Comparison of ENCODE assay signal across 11 cellular contexts in the genomic region with DNA sequence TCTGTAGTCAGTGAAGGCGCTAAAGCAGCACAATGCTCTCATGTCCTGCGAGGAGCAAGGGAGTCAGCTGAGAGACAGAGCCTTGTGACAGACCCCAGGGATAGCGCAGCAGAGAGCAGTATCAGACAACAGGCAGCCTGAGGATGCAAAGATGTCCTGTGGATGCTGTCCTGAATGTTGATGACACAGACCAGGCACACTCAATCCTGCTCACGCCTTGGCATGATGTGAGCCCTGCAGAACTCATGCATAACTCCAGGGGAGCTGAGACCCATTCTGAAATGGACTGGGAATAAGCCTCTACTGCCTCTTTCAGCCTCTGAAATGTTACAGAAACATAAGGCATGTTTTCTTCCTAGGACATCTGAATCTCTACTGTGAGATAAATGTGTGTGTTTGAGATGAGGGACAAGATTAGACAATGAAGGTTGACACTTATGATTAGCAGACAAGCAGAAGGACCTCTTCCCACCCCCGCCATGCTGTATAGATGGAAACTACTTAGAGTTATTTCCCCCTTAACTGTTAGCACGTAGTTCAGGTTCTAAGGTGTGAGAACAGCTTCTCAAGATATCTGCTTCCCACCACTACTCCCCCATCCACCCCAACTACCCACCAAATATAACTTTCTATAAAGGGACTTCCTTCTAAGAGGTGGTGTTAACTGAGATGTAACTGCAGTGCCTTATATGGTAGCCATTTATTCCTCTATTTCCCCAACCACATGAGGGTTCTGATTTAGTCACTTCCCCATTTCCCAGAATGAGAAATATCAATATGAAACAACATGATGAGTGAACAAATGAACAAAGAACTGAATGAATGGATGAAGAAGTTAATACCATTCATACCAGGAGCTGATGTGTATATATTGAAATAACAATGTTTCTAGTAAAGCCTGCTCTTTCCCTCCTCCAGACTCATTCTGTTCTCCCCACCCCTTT. TPM values are rescaled to one million over a fixed set of nuclear protein-coding genes. Genes with fewer than 3 reads are reported as not detected.
DNase-seq lines count a peak whose midpoint lies in the region; ATAC-seq and TF ChIP-seq lines count a peak whose summit lies in the region.
"Had no signal": no experiment of that assay in that cellular context is flagged by ENCODE, and none has a peak within 500 bp of the region (broad histone marks: within the 10 kb centered on the region; RNA-seq: fewer than 3 reads in every experiment).

No MANE protein-coding gene starts in this region.

- H3K4me2 ChIP-seq in Karpas-422 (ENCODE audit: low read depth, low read length, poor library complexity, severe bottlenecking) (peak overlapping the region; percentile 25), smooth muscle cell (no peak overlapping the region)

- TF ChIP-seq CTCF in activated CD8-positive, alpha-beta T cell treated with anti-CD3 and anti-CD28 coated beads for 36 hours (IDR thresholded peaks at IDR 0.05) = no peak
- TF ChIP-seq CTCF in nephron (IDR thresholded peaks at IDR 0.05; ENCODE audit: unreplicated experiment in 3 of 3) = no peak
- TF ChIP-seq CTCF in smooth muscle cell (IDR thresholded peaks at IDR 0.05; ENCODE audit: borderline replicate concordance, insufficient read depth, poor library complexity, severe bottlenecking) = no peak
- TF ChIP-seq CTCF in esophagus squamous epithelium (IDR thresholded peaks at IDR 0.05) = no peak

- H3K4me1 ChIP-seq in Karpas-422 (ENCODE audit: low read length) = peaks cover 37% of the 10 kb centered on the region
- no peaks in the 10 kb centered on the region for H3K4me1 ChIP-seq in aorta (ENCODE audit: control insufficient read depth in 1 of 2, insufficient read depth in 2 of 2, low read length in 2 of 2)
- H3K4me1 ChIP-seq in smooth muscle cell (ENCODE audit: low read depth) = no peaks in the 10 kb centered on the region
- peaks cover 0 to 27% (median 9%) of the 10 kb centered on the region in 3 donors for H3K4me1 ChIP-seq in esophagus squamous epithelium

- H3K9me3 Mint-ChIP-seq in activated CD8-positive, alpha-beta T cell treated with anti-CD3 and anti-CD28 coated beads for 36 hours = peaks cover 46% of the 10 kb centered on the region
- peaks cover 25% of the 10 kb centered on the region for H3K9me3 Mint-ChIP-seq in activated CD8-positive, alpha-beta T cell treated with anti-CD3 and anti-CD28 coated beads, Interleukin-2, amount 10 ng/mL, durations not matched to agents 7 days and 5 days (ENCODE audit: insufficient read depth)
- peaks cover 5% of the 10 kb centered on the region for H3K9me3 Mint-ChIP-seq in nephron

- ATAC-seq in activated CD8-positive, alpha-beta T cell treated with anti-CD3 and anti-CD28 coated beads for 36 hours = peak; percentile 80
- no peak for ATAC-seq in activated CD8-positive, alpha-beta T cell treated with anti-CD3 and anti-CD28 coated beads, Interleukin-2, amount 10 ng/mL, durations not matched to agents 7 days and 5 days
- ATAC-seq in GM21737 (IDR thresholded peaks at IDR 0.05; ENCODE audit: unreplicated experiment) (peak; percentile 37), aorta (ENCODE audit: low FRiP score) (no peak)

- H3K9me3 ChIP-seq in Karpas-422 (ENCODE audit: low read length) = peaks cover 18% of the 10 kb centered on the region
- H3K9me3 ChIP-seq in aorta (ENCODE audit: control insufficient read depth, low read length) = peaks cover 1% of the 10 kb centered on the region
- no peaks in the 10 kb centered on the region for H3K9me3 ChIP-seq in smooth muscle cell (replicated peaks; ENCODE audit: low read depth)
- no peaks in the 10 kb centered on the region for H3K9me3 ChIP-seq in esophagus squamous epithelium

- intact Hi-C loops in activated CD8-positive, alpha-beta T cell treated with anti-CD3 and anti-CD28 coated beads for 36 hours (cut with micrococcal nuclease) = no loop called here
- intact Hi-C loops in aorta (cut with DNase I) (no loop called here), esophagus squamous epithelium (cut with DNase I) (no loop called here)

- no peak overlapping the region for H2AFZ ChIP-seq in Karpas-422 (ENCODE audit: low read length)
- H2AFZ ChIP-seq in smooth muscle cell (ENCODE audit: low read depth) = no peak overlapping the region

- no peaks in the 10 kb centered on the region for H3K9me2 ChIP-seq in Karpas-422 (replicated peaks; ENCODE audit: insufficient read depth, low read length)

- DNase-seq in activated CD8-positive, alpha-beta T cell treated with anti-CD3 and anti-CD28 coated beads for 36 hours = peak; percentile 81
- DNase-seq in activated CD8-positive, alpha-beta T cell treated with anti-CD3 and anti-CD28 coated beads, Interleukin-2, amount 10 ng/mL, durations not matched to agents 7 days and 5 days = no peak
- peak; percentile 57 for DNase-seq in Karpas-422
- DNase-seq in aorta = no peak
- no peak for DNase-seq in smooth muscle cell (lab: John Stamatoyannopoulos, UW; ENCODE audit: unreplicated experiment)
- no peak for DNase-seq in esophagus squamous epithelium (lab: John Stamatoyannopoulos, UW)
- DNase-seq: activated gamma-delta T cell treated with Interleukin-2 at 50 U/mL for 16 hours had no signal

- H3K27ac Mint-ChIP-seq in activated CD8-positive, alpha-beta T cell treated with anti-CD3 and anti-CD28 coated beads for 36 hours = peak overlapping the region; percentile 90
- H3K27ac Mint-ChIP-seq in activated CD8-positive, alpha-beta T cell treated with anti-CD3 and anti-CD28 coated beads, Interleukin-2, amount 10 ng/mL, durations not matched to agents 7 days and 5 days = no peak overlapping the region
- H3K27ac Mint-ChIP-seq in nephron = peak overlapping the region in 2 of 3 experiments; percentile 29 to 55
- H3K27ac Mint-ChIP-seq: mesothelial cell of epicardium had no signal

- POLR2A ChIA-PET in activated CD8-positive, alpha-beta T cell treated with anti-CD3 and anti-CD28 coated beads for 36 hours (lab: Charles Lee) = interaction anchor here (0.6 to 3.2 kb wide), 9 partner anchors 9 to 381 kb away, joined by 3 to 34 read pairs (median 4); partner anchors contain the start of genes DPH3, OXNAD1 and RFTN1
- POLR2A ChIA-PET in activated CD8-positive, alpha-beta T cell treated with anti-CD3 and anti-CD28 coated beads, Interleukin-2, amount 10 ng/mL, durations not matched to agents 7 days and 5 days (lab: Charles Lee) = interaction anchor here (1.2 to 2.4 kb wide), 2 partner anchors 9 to 38 kb away, joined by 3 to 9 read pairs; no protein-coding TSS in a partner anchor

- H3K27me3 Mint-ChIP-seq in activated CD8-positive, alpha-beta T cell treated with anti-CD3 and anti-CD28 coated beads for 36 hours = no peaks in the 10 kb centered on the region
- H3K27me3 Mint-ChIP-seq in activated CD8-positive, alpha-beta T cell treated with anti-CD3 and anti-CD28 coated beads, Interleukin-2, amount 10 ng/mL, durations not matched to agents 7 days and 5 days (ENCODE audit: low read depth) = no peaks in the 10 kb centered on the region
- peaks cover 5% of the 10 kb centered on the region for H3K27me3 Mint-ChIP-seq in nephron (ENCODE audit: low read depth)

- no peak overlapping the region for H3K4me3 Mint-ChIP-seq in activated CD8-positive, alpha-beta T cell treated with anti-CD3 and anti-CD28 coated beads for 36 hours
- no peak overlapping the region for H3K4me3 Mint-ChIP-seq in activated CD8-positive, alpha-beta T cell treated with anti-CD3 and anti-CD28 coated beads, Interleukin-2, amount 10 ng/mL, durations not matched to agents 7 days and 5 days
- peak overlapping the region in 1 of 3 experiments; percentile 57 for H3K4me3 Mint-ChIP-seq in nephron
- H3K4me3 Mint-ChIP-seq: mesothelial cell of epicardium had no signal

- H3F3A ChIP-seq in smooth muscle cell (ENCODE audit: low read depth) = no peaks in the 10 kb centered on the region

- no peak overlapping the region for H3K27ac ChIP-seq in Karpas-422 (ENCODE audit: low read length)
- H3K27ac ChIP-seq in aorta (ENCODE audit: low read depth in 1 of 2, low read length in 2 of 2) = no peak overlapping the region
- H3K27ac ChIP-seq in smooth muscle cell (ENCODE audit: low read depth) = no peak overlapping the region
- no peak overlapping the region for H3K27ac ChIP-seq in esophagus squamous epithelium
- H3K27ac ChIP-seq: SK-N-MC had no signal

- no peaks in the 10 kb centered on the region for H3K27me3 ChIP-seq in Karpas-422 (ENCODE audit: low read length)
- no peaks in the 10 kb centered on the region for H3K27me3 ChIP-seq in aorta (ENCODE audit: control insufficient read depth in 1 of 2, insufficient read depth in 2 of 2, low read length in 1 of 2)
- no peaks in the 10 kb centered on the region for H3K27me3 ChIP-seq in smooth muscle cell (ENCODE audit: low read depth)
- H3K27me3 ChIP-seq in esophagus squamous epithelium = peaks cover 0 to 8% (median 0%) of the 10 kb centered on the region in 4 donors

- no peaks in the 10 kb centered on the region for H3K79me2 ChIP-seq in Karpas-422 (ENCODE audit: low read length)
- no peaks in the 10 kb centered on the region for H3K79me2 ChIP-seq in smooth muscle cell (ENCODE audit: low read depth)

- H3K9ac ChIP-seq in Karpas-422 (ENCODE audit: low read length) (no peak overlapping the region), smooth muscle cell (ENCODE audit: low read depth) (no peak overlapping the region)

- 92 to 93% methylated on average over 6 of the region's 6 CpGs for WGBS in aorta, 2 donors
- WGBS in smooth muscle cell (ENCODE audit: low lambda C conversion rate) = 64% methylated on average over 6 of the region's 6 CpGs
- WGBS in esophagus squamous epithelium, 2 donors = 75 to 82% methylated on average over 5 of the region's 6 CpGs

- no peak for TF ChIP-seq POLR2A in esophagus squamous epithelium (IDR thresholded peaks at IDR 0.05)

- H3K4me3 ChIP-seq in Karpas-422 (ENCODE audit: low read length) (no peak overlapping the region), aorta (ENCODE audit: low read length in 2 of 2) (no peak overlapping the region), smooth muscle cell (no peak overlapping the region), esophagus squamous epithelium (no peak overlapping the region)
- H3K4me3 ChIP-seq: SK-N-MC had no signal

- peaks cover 5% of the 10 kb centered on the region; the same call in 1 of the 2 replicates for H3K36me3 ChIP-seq in Karpas-422 (ENCODE audit: insufficient read depth, low read length)
- no peaks in the 10 kb centered on the region for H3K36me3 ChIP-seq in aorta (ENCODE audit: control insufficient read depth in 1 of 2, insufficient read depth in 2 of 2, low read length in 1 of 2)
- H3K36me3 ChIP-seq in smooth muscle cell (ENCODE audit: low read depth) = no peaks in the 10 kb centered on the region
- H3K36me3 ChIP-seq in esophagus squamous epithelium = no peaks in the 10 kb centered on the region

- H3K36me3 Mint-ChIP-seq in activated CD8-positive, alpha-beta T cell treated with anti-CD3 and anti-CD28 coated beads for 36 hours (ENCODE audit: low read depth) = peaks cover 50% of the 10 kb centered on the region
- H3K36me3 Mint-ChIP-seq in activated CD8-positive, alpha-beta T cell treated with anti-CD3 and anti-CD28 coated beads, Interleukin-2, amount 10 ng/mL, durations not matched to agents 7 days and 5 days (ENCODE audit: low read depth) = peaks cover 31% of the 10 kb centered on the region
- H3K36me3 Mint-ChIP-seq in nephron (ENCODE audit: low read depth) = no peaks in the 10 kb centered on the region
- H3K36me3 Mint-ChIP-seq: mesothelial cell of epicardium had no signal

- H3K4me1 Mint-ChIP-seq in activated CD8-positive, alpha-beta T cell treated with anti-CD3 and anti-CD28 coated beads for 36 hours (ENCODE audit: low read depth) = peaks cover 79% of the 10 kb centered on the region
- H3K4me1 Mint-ChIP-seq in activated CD8-positive, alpha-beta T cell treated with anti-CD3 and anti-CD28 coated beads, Interleukin-2, amount 10 ng/mL, durations not matched to agents 7 days and 5 days (ENCODE audit: low read depth) = peaks cover 60% of the 10 kb centered on the region
- peaks cover 53% of the 10 kb centered on the region for H3K4me1 Mint-ChIP-seq in nephron

- CTCF ChIA-PET in activated CD8-positive, alpha-beta T cell treated with anti-CD3 and anti-CD28 coated beads for 36 hours (lab: Charles Lee) = interaction anchor here (0.7 to 1.6 kb wide), 4 partner anchors 9 to 231 kb away, joined by 3 to 5 read pairs (median 4); no protein-coding TSS in a partner anchor
- CTCF ChIA-PET in activated CD8-positive, alpha-beta T cell treated with anti-CD3 and anti-CD28 coated beads, Interleukin-2, amount 10 ng/mL, durations not matched to agents 7 days and 5 days (lab: Charles Lee) = interaction anchor here (1.4 to 1.5 kb wide), 2 partner anchors 9 to 22 kb away, joined by 4 to 6 read pairs; no protein-coding TSS in a partner anchor

- H4K20me1 ChIP-seq in Karpas-422 (ENCODE audit: insufficient read depth, low read depth, low read length) (no peaks in the 10 kb centered on the region), smooth muscle cell (ENCODE audit: low read depth) (no peaks in the 10 kb centered on the region)

RNA-seq across cellular contexts. Expression of gene RFTN1, which starts 7.4 kb away (rescaled TPM):
- 100 to 1,000 TPM; 113 to 125 TPM for total RNA-seq in activated CD8-positive, alpha-beta T cell treated with anti-CD3 and anti-CD28 coated beads for 36 hours
- 10 to 100 TPM; 59.9 to 63.4 TPM for total RNA-seq in activated CD8-positive, alpha-beta T cell treated with anti-CD3 and anti-CD28 coated beads, Interleukin-2, amount 10 ng/mL, durations not matched to agents 7 days and 5 days
- total RNA-seq in Karpas-422 (2014; rRNA removed; shearing (Covaris generic); ENCODE audit: low replicate concordance) = 291 and 375 TPM in 2 replicates
- total RNA-seq in aorta (100 to 1,000 TPM in 1 of 2 donors, 10 to 100 TPM in 1; 87.3 to 119 TPM), smooth muscle cell (35.6 and 37.7 TPM in 2 replicates), esophagus squamous epithelium (10 to 100 TPM in 2 of 4 donors, 1 to 10 TPM in 2; 5.0 to 22.7 (median 12.4) TPM)
- polyA plus RNA-seq in aorta (10 to 100 TPM; 12.7 to 31.4 TPM), smooth muscle cell (21.7 and 22.8 TPM in 2 replicates)

Comparison
In these comparisons a context has a peak if more than half of its experiments do, and no peak if none do; other contexts are left out.
1. ATAC-seq: peak in activated CD8-positive, alpha-beta T cell treated with anti-CD3 and anti-CD28 coated beads for 36 hours (single experiment) and GM21737 (single experiment); none in activated CD8-positive, alpha-beta T cell treated with anti-CD3 and anti-CD28 coated beads, Interleukin-2, amount 10 ng/mL, durations not matched to agents 7 days and 5 days (single experiment) and aorta (single experiment).
2. DNase-seq: peak in activated CD8-positive, alpha-beta T cell treated with anti-CD3 and anti-CD28 coated beads for 36 hours (single experiment) and Karpas-422 (single experiment); none in activated CD8-positive, alpha-beta T cell treated with anti-CD3 and anti-CD28 coated beads, Interleukin-2, amount 10 ng/mL, durations not matched to agents 7 days and 5 days (single experiment), aorta (0 of 2), smooth muscle cell (single experiment) and esophagus squamous epithelium (single experiment).